19 cellular contexts compared by ENCODE assay signal in genomic region chr5:121121786-121122185, GRCh38.
"Had no signal": no experiment of that assay in that cellular context is flagged by ENCODE, and none has a peak within 500 bp of the region (broad histone marks: within the 10 kb centered on the region; RNA-seq: fewer than 3 reads in every experiment).

No MANE protein-coding gene starts in this region.

- DNase-seq: KBM-7, MV-4-11, NCI-H1048, NCI-H1105, NCI-H1417, NCI-H1436 treated with DMSO at 0.1 percent for 48 hours, NCI-H1694, NCI-H187 treated with DMSO at 0.1 percent for 48 hours, NCI-H2029 treated with DMSO at 0.1 percent for 48 hours, NCI-H2171 treated with DMSO at 0.1 percent for 48 hours, NCI-H345, NCI-H446 treated with DMSO at 0.1 percent for 48 hours, NCI-H510A treated with DMSO at 0.1 percent for 48 hours, NCI-H526, Right ventricle myocardium superior, RPMI8226, SIG-M5 had no signal

- H3K4me3 ChIP-seq: SJSA1, SK-N-MC had no signal

- H3K4me1 ChIP-seq: SJSA1 had no signal

- H3K9me3 ChIP-seq: SJSA1 had no signal

- H3K36me3 ChIP-seq: SJSA1 had no signal

- H3K27ac ChIP-seq: SJSA1, SK-N-MC had no signal

- H3K27me3 ChIP-seq: SJSA1 had no signal
